24 cellular contexts compared by ENCODE assay signal in the genomic region with DNA sequence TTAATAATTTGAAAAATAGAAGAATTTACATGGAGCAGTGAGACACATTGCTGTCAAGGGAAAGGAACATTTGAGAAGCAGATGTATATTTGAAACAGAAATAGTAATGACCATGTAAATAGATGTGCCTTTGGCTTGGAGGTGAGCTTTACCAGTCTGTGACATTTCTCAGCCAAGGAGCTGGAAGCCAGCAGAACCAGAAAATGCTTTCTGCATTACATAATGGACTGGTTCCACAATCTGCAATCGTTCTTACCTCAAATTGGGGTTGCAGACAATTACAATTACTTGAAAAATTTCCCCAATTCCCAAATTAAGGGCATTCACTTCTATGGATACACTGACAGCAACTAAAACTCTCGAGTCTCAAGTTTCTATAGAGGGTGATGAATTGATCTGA.
"Had no signal": no experiment of that assay in that cellular context is flagged by ENCODE, and none has a peak within 500 bp of the region (broad histone marks: within the 10 kb centered on the region; RNA-seq: fewer than 3 reads in every experiment).

No MANE protein-coding gene starts in this region.

- H3K9ac ChIP-seq: parathyroid adenoma had no signal

- H3K27ac ChIP-seq: epithelial cell of prostate, gastrocnemius medialis, neutrophil, parathyroid adenoma, right atrium auricular region, testis, tibial nerve, upper lobe of right lung, uterus had no signal

- DNase-seq: cortex of kidney; foreskin fibroblast; gastrocnemius medialis; head of caudate nucleus; natural killer cell; stimulated activated CD4-positive, alpha-beta T cell treated with anti-CD3 and anti-CD28 coated beads, Interleukin-4, amount 100 ng/mL, for 4 hours; stimulated activated naive CD8-positive, alpha-beta T cell treated with anti-CD3 and anti-CD28 coated beads, Interleukin-15, Interleukin-2, amounts not matched to agents 100 U/mL and 50 U/mL, for 24 hours; substantia nigra; testis; upper lobe of right lung; uterus had no signal

- H3K9me3 ChIP-seq: gastrocnemius medialis, neutrophil, right atrium auricular region, testis, tibial nerve, upper lobe of right lung, uterus had no signal

- H3K9me3 Mint-ChIP-seq: memory B cell; neural crest cell; stimulated activated memory B cell treated with anti-CD40 and anti-IgM and Interleukin-4, amounts not matched to agents 10 μg/mL and 1 μg/mL and 100 μg/mL, for 72 hours had no signal

- H3K4me1 ChIP-seq: gastrocnemius medialis, parathyroid adenoma, testis, upper lobe of right lung, uterus had no signal

- H3K79me2 ChIP-seq: parathyroid adenoma had no signal

- H3K4me3 ChIP-seq: gastrocnemius medialis, lung, right atrium auricular region, testis, tibial nerve, upper lobe of right lung, uterus had no signal

- H3K4me1 Mint-ChIP-seq: memory B cell; natural killer cell; neural crest cell; stimulated activated memory B cell treated with anti-CD40 and anti-IgM and Interleukin-4, amounts not matched to agents 10 μg/mL and 1 μg/mL and 100 μg/mL, for 72 hours had no signal

- H3K4me3 Mint-ChIP-seq: memory B cell; natural killer cell; neural crest cell; stimulated activated memory B cell treated with anti-CD40 and anti-IgM and Interleukin-4, amounts not matched to agents 10 μg/mL and 1 μg/mL and 100 μg/mL, for 72 hours had no signal

- H2AFZ ChIP-seq: parathyroid adenoma had no signal

- H3K27me3 Mint-ChIP-seq: memory B cell; progenitor cell of endocrine pancreas; stimulated activated memory B cell treated with anti-CD40 and anti-IgM and Interleukin-4, amounts not matched to agents 10 μg/mL and 1 μg/mL and 100 μg/mL, for 72 hours had no signal

- FAIRE-seq: keratinocyte had no signal

- ATAC-seq: gastrocnemius medialis; left lobe of liver; natural killer cell; sciatic nerve; stimulated activated memory B cell treated with anti-CD40 and anti-IgM and Interleukin-4, amounts not matched to agents 10 μg/mL and 1 μg/mL and 100 μg/mL, for 72 hours; stimulated activated naive CD8-positive, alpha-beta T cell treated with anti-CD3 and anti-CD28 coated beads, Interleukin-15, Interleukin-2, amounts not matched to agents 100 U/mL and 50 U/mL, for 24 hours; upper lobe of right lung had no signal

- H3K27me3 ChIP-seq: gastrocnemius medialis, neutrophil, right atrium auricular region, testis, tibial nerve, upper lobe of right lung, uterus had no signal

- H3K36me3 ChIP-seq: gastrocnemius medialis, neutrophil, right atrium auricular region, tibial nerve, upper lobe of right lung, uterus had no signal

- H3K36me3 Mint-ChIP-seq: memory B cell; natural killer cell; stimulated activated memory B cell treated with anti-CD40 and anti-IgM and Interleukin-4, amounts not matched to agents 10 μg/mL and 1 μg/mL and 100 μg/mL, for 72 hours had no signal

- H3K27ac Mint-ChIP-seq: memory B cell; natural killer cell; progenitor cell of endocrine pancreas; stimulated activated memory B cell treated with anti-CD40 and anti-IgM and Interleukin-4, amounts not matched to agents 10 μg/mL and 1 μg/mL and 100 μg/mL, for 72 hours had no signal
